Comparison of ENCODE assay signal across 8 cellular contexts in genomic region chr13:52235900-52236595, GRCh38.
DNase-seq lines count a peak whose midpoint lies in the region; ATAC-seq, FAIRE-seq and TF ChIP-seq lines count a peak whose summit lies in the region.
"Not testable (repeated sequence)": the region's sequence is repeated elsewhere in the genome, so short reads cannot be mapped to it uniquely, and the experiment has no call there.

No MANE protein-coding gene starts in this region.

- TF ChIP-seq EP300 in A549 (IDR thresholded peaks at IDR 0.05): not testable (repeated sequence)

- H3K4me3 ChIP-seq in A549, prostate gland: not testable (repeated sequence)

- H3K9me3 ChIP-seq in A549, prostate gland: not testable (repeated sequence)

- peak; percentile 97 to 98 for ATAC-seq in A549
- ATAC-seq in GM18517 (IDR thresholded peaks at IDR 0.05; ENCODE audit: unreplicated experiment): peak; percentile 69
- ATAC-seq in HG02981 (IDR thresholded peaks at IDR 0.05; ENCODE audit: unreplicated experiment): peak; percentile 80
- peak; percentile 94 for ATAC-seq in left ventricle myocardium superior

- not testable (repeated sequence) for TF ChIP-seq POLR2A in A549 (IDR thresholded peaks at IDR 0.05; ENCODE audit: low read length); prostate gland (IDR thresholded peaks at IDR 0.05)

- TF ChIP-seq RAD21 in A549 (conservative IDR thresholded peaks at IDR 0.05 in 1 of 2, IDR thresholded peaks at IDR 0.05 in 1 of 2): peak; percentile 25 to 52; a peak in 2 of 5 replicates

- H3K27ac ChIP-seq in A549, prostate gland: not testable (repeated sequence)

- not testable (repeated sequence) for H3K4me1 ChIP-seq in A549; prostate gland (replicated peaks)

- DNase-seq in A549 (ENCODE audit: low read depth in 1 of 2, low spot score in 1 of 2): peak in 1 of 2 experiments; percentile 69
- DNase-seq in NCI-H187 treated with DMSO at 0.1 percent for 48 hours (lab: John Stamatoyannopoulos, UW): peak; percentile 33
- peak; percentile 7 for DNase-seq in T follicular helper cell (ENCODE audit: low read depth)
- peak in 36 of 56 donors; percentile 0 to 58 (median 12) for DNase-seq in amygdala (lab: John Stamatoyannopoulos, UW)
- DNase-seq in left ventricle myocardium superior: peak; percentile 35
- peak; percentile 58 for DNase-seq in prostate gland (ENCODE audit: low spot score)

- H3K36me3 ChIP-seq in prostate gland: not testable (repeated sequence)

- CTCF ChIA-PET in A549 (lab: Yijun Ruan, JAX): interaction anchor here (0.7 to 1.0 kb wide), 3 partner anchors 35 to 423 kb away, joined by 3 read pairs; no protein-coding TSS in a partner anchor

- TF ChIP-seq CTCF in A549 (IDR thresholded peaks at IDR 0.05) (peak; percentile 37; the same call in 2 of the 3 replicates), prostate gland (IDR thresholded peaks at IDR 0.05) (peak; percentile 20 to 60 (median 46))

- WGBS in A549 (ENCODE audit: missing lambda C conversion rate): 0% methylated on average over 4 of the region's 8 CpGs
- 0% methylated on average over 5 of the region's 8 CpGs for whole genome bisulfite sequencing in prostate gland

- H3K4me2 ChIP-seq in A549: not testable (repeated sequence)

- POLR2A ChIA-PET in A549 (lab: Yijun Ruan, JAX): not testable (repeated sequence)

- not testable (repeated sequence) for H3K27me3 ChIP-seq in prostate gland (replicated peaks; ENCODE audit: insufficient read depth)

- FAIRE-seq in A549 (lab: Jason Lieb, UNC): not testable (repeated sequence)

- intact Hi-C loops in left ventricle myocardium superior (cut with micrococcal nuclease); prostate gland (cut with DNase I): not testable (repeated sequence)

TF ChIP-seq in A549, 52 proteins besides CTCF, POLR2A, EP300 and RAD21:
- 0 out of 3 replicates have a peak, but pooled peaks have one; percentile 13 for TF ChIP-seq SMC3 (IDR thresholded peaks at IDR 0.05)
